Comparison of ENCODE assay signal across 11 cellular contexts in genomic region chr18:66555585-66555984, GRCh38. TPM values are rescaled to one million over a fixed set of nuclear protein-coding genes. Genes with fewer than 3 reads are reported as not detected.
"Had no signal": no experiment of that assay in that cellular context is flagged by ENCODE, and none has a peak within 500 bp of the region (broad histone marks: within the 10 kb centered on the region; RNA-seq: fewer than 3 reads in every experiment).

No MANE protein-coding gene starts in this region.

- H3K4me2 ChIP-seq: KMS-11 had no signal

- FAIRE-seq: H54 had no signal

- H2AFZ ChIP-seq: GM23248 had no signal

- H3K9ac ChIP-seq: GM23248, KMS-11 had no signal

- H3K27ac ChIP-seq: GM23248, HL-60, KMS-11 had no signal

- H3K4me3 ChIP-seq: GM23248 had no signal

- DNase-seq: GM23248, GOT3, H9, HCEC 1CT, Karpas-422, KBM-7 had no signal

RNA-seq across cellular contexts. Expression of gene CDH19, which starts 48.3 kb away (rescaled TPM):
- total RNA-seq: GM23248, H9, HT1080, LHCN-M2 had no signal
- polyA plus RNA-seq: GM23248 had no signal
